Comparison of ENCODE assay signal across 25 cellular contexts in genomic region chr12:130504110-130504835, GRCh38.
"Had no signal": no experiment of that assay in that cellular context is flagged by ENCODE, and none has a peak within 500 bp of the region (broad histone marks: within the 10 kb centered on the region; RNA-seq: fewer than 3 reads in every experiment).

No MANE protein-coding gene starts in this region.

- H3K27ac Mint-ChIP-seq: memory B cell; natural killer cell treated with Interleukin-12 subunit alpha and Interleukin-12 subunit beta and Interleukin-15 and Interleukin-18, amount 100 ng/mL, for 72 hours; stimulated activated naive B cell treated with anti-CD40 and anti-IgM and Interleukin-4, amounts not matched to agents 10 μg/mL and 1 μg/mL and 100 μg/mL, for 72 hours; stimulated activated naive CD8-positive, alpha-beta T cell treated with anti-CD3 and anti-CD28 coated beads, Interleukin-15, amount 100 ng/mL, for 72 hours had no signal

- H3K27me3 ChIP-seq: gastrocnemius medialis, testis, tibial nerve, upper lobe of right lung, vagina had no signal

- H3K27ac ChIP-seq: epithelial cell of prostate, esophagus muscularis mucosa, gastrocnemius medialis, heart right ventricle, left ventricle myocardium inferior, lower lobe of right lung, psoas muscle, spleen, testis, tibial nerve, upper lobe of right lung, vagina had no signal

- DNase-seq: cortex of kidney; effector memory CD4-positive, alpha-beta T cell; gastrocnemius medialis; heart right ventricle; hypothalamus; islet precursor cell; left ventricle myocardium inferior; lower lobe of right lung; midbrain; psoas muscle; spleen; stimulated activated CD4-positive, alpha-beta T cell treated with anti-CD3 and anti-CD28 coated beads, Interleukin-2, amount 100 ng/mL, for 24 hours; stimulated activated CD4-positive, alpha-beta T cell treated with anti-CD3 and anti-CD28 coated beads, Interleukin-4, amount 100 ng/mL, for 4 hours; stimulated activated naive B cell treated with anti-CD40 and anti-IgM and Interleukin-4, amounts not matched to agents 10 μg/mL and 1 μg/mL and 100 μg/mL, for 72 hours; stimulated activated naive CD8-positive, alpha-beta T cell treated with anti-CD3 and anti-CD28 coated beads, Interleukin-15, amount 100 ng/mL, for 72 hours; testis; upper lobe of right lung had no signal

- H3K27me3 Mint-ChIP-seq: memory B cell; stimulated activated naive B cell treated with anti-CD40 and anti-IgM and Interleukin-4, amounts not matched to agents 10 μg/mL and 1 μg/mL and 100 μg/mL, for 72 hours; stimulated activated naive CD8-positive, alpha-beta T cell treated with anti-CD3 and anti-CD28 coated beads, Interleukin-15, amount 100 ng/mL, for 72 hours had no signal

- H3K4me3 Mint-ChIP-seq: memory B cell; natural killer cell treated with Interleukin-12 subunit alpha and Interleukin-12 subunit beta and Interleukin-15 and Interleukin-18, amount 100 ng/mL, for 72 hours; stimulated activated naive B cell treated with anti-CD40 and anti-IgM and Interleukin-4, amounts not matched to agents 10 μg/mL and 1 μg/mL and 100 μg/mL, for 72 hours; stimulated activated naive CD8-positive, alpha-beta T cell treated with anti-CD3 and anti-CD28 coated beads, Interleukin-15, amount 100 ng/mL, for 72 hours had no signal

- H3K36me3 ChIP-seq: esophagus muscularis mucosa, gastrocnemius medialis, heart right ventricle, left ventricle myocardium inferior, lower lobe of right lung, spleen, tibial nerve, upper lobe of right lung, vagina had no signal

- H3K36me3 Mint-ChIP-seq: natural killer cell treated with Interleukin-12 subunit alpha and Interleukin-12 subunit beta and Interleukin-15 and Interleukin-18, amount 100 ng/mL, for 72 hours; stimulated activated naive B cell treated with anti-CD40 and anti-IgM and Interleukin-4, amounts not matched to agents 10 μg/mL and 1 μg/mL and 100 μg/mL, for 72 hours had no signal

- H3K4me3 ChIP-seq: dorsolateral prefrontal cortex, esophagus muscularis mucosa, gastrocnemius medialis, heart right ventricle, left ventricle myocardium inferior, lower lobe of right lung, psoas muscle, spleen, testis, tibial nerve, upper lobe of right lung, vagina had no signal

- H3K9me3 ChIP-seq: esophagus muscularis mucosa, gastrocnemius medialis, heart right ventricle, left ventricle myocardium inferior, lower lobe of right lung, psoas muscle, spleen, testis, upper lobe of right lung, vagina had no signal

- H3K4me1 Mint-ChIP-seq: memory B cell; stimulated activated naive B cell treated with anti-CD40 and anti-IgM and Interleukin-4, amounts not matched to agents 10 μg/mL and 1 μg/mL and 100 μg/mL, for 72 hours; stimulated activated naive CD8-positive, alpha-beta T cell treated with anti-CD3 and anti-CD28 coated beads, Interleukin-15, amount 100 ng/mL, for 72 hours had no signal

- ATAC-seq: gastrocnemius medialis; heart right ventricle; lower lobe of right lung; natural killer cell treated with Interleukin-12 subunit alpha and Interleukin-12 subunit beta and Interleukin-15 and Interleukin-18, amount 100 ng/mL, for 72 hours; psoas muscle; sciatic nerve; stimulated activated naive B cell treated with anti-CD40 and anti-IgM and Interleukin-4, amounts not matched to agents 10 μg/mL and 1 μg/mL and 100 μg/mL, for 72 hours; upper lobe of right lung had no signal

- H3K4me1 ChIP-seq: esophagus muscularis mucosa, gastrocnemius medialis, heart right ventricle, left ventricle myocardium inferior, lower lobe of right lung, psoas muscle, spleen, testis, tibial nerve, upper lobe of right lung, vagina had no signal
